33 cellular contexts compared by ENCODE assay signal in the genomic region with DNA sequence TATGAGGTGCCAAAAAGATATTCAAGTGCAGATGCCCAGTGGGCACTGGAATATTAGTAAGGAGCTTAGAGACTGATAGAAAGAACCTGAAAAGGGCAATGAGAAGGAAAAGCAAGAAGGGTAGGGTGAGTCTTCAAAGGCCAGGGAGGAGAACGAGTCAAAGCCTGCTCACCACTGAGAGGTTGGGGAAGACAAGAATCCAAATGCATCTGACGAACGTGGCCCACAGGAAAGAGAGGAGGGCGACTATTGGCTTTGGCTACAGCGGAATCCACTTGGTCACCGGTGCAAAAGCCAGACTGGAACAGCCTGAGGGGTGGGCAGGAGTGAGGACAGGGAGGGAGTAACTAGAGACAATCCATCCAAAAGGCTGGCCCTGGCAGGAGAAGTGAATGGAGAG.
DNase-seq lines count a peak whose midpoint lies in the region; ATAC-seq, FAIRE-seq and TF ChIP-seq lines count a peak whose summit lies in the region.
"Had no signal": no experiment of that assay in that cellular context is flagged by ENCODE, and none has a peak within 500 bp of the region (broad histone marks: within the 10 kb centered on the region; RNA-seq: fewer than 3 reads in every experiment).

No MANE protein-coding gene starts in this region.

- H3K79me2 ChIP-seq in H1 (ENCODE audit: control insufficient read depth in 1 of 2, insufficient read depth in 2 of 2, low read length in 2 of 2) (no peaks in the 10 kb centered on the region), PC-9 (ENCODE audit: low read depth) (peaks cover 82% of the 10 kb centered on the region)

- H3K14ac ChIP-seq in H1 (ENCODE audit: insufficient read length) = no peak overlapping the region

- H3K23ac ChIP-seq in H1 (ENCODE audit: insufficient read length) = no peak overlapping the region

- TF ChIP-seq EP300 in H1 (IDR thresholded peaks at IDR 0.05; ENCODE audit: borderline replicate concordance in 1 of 2, low read depth in 2 of 2, low read length in 2 of 2) = no peak

- H2BK15ac ChIP-seq in H1 (ENCODE audit: low read length) = no peak overlapping the region

- H3K56ac ChIP-seq in H1 (replicated peaks; ENCODE audit: insufficient read length, low read depth, low read length) = no peak overlapping the region

- no peaks in the 10 kb centered on the region for H3K79me1 ChIP-seq in H1 (ENCODE audit: low read depth, low read length)

- 0 out of 2 replicates have a peak overlapping the region, but pooled peaks have one; percentile 26 for H3K18ac ChIP-seq in H1 (ENCODE audit: extremely low read depth, low read length)

- TF ChIP-seq RAD21 in H1 (IDR thresholded peaks at IDR 0.05 in 1 of 2, conservative IDR thresholded peaks at IDR 0.05 in 1 of 2; ENCODE audit: low read depth in 2 of 2, low read length in 2 of 2) = no peak

- 95% methylated on average over 6 of the region's 6 CpGs for WGBS in right cardiac atrium
- WGBS in H1 (ENCODE audit: extremely low coverage in 1 of 2, insufficient coverage in 1 of 2, insufficient read length in 1 of 2, insufficient replicate concordance in 2 of 2, low coverage in 1 of 2, low lambda C conversion rate in 2 of 2, missing lambda C conversion rate in 1 of 2), 2 experiments = 85% methylated on average over 5 of the region's 6 CpGs; no CpG with 5 or more reads in 1 of the 2 experiments

- no peak overlapping the region for H4K91ac ChIP-seq in H1 (replicated peaks; ENCODE audit: insufficient read length, low read length)

- no peaks in the 10 kb centered on the region for H3K9me2 ChIP-seq in PC-9 (ENCODE audit: insufficient read depth)

- H3K4me1 ChIP-seq in right cardiac atrium (ENCODE audit: control insufficient read depth, insufficient read depth, low read length) (peaks cover 5% of the 10 kb centered on the region), H1 (replicated peaks in 1 of 4; ENCODE audit: control insufficient read depth in 3 of 4, insufficient read depth in 4 of 4, low read length in 3 of 4) (peaks cover 0 to 7% (median 3%) of the 10 kb centered on the region in 4 experiments; a peak in 5 of 7 replicates), upper lobe of right lung (peaks cover 5% of the 10 kb centered on the region), PC-9 (replicated peaks; ENCODE audit: insufficient read depth) (peaks cover 18% of the 10 kb centered on the region; the same call in 1 of the 2 replicates)
- H3K4me1 ChIP-seq: body of pancreas, parathyroid adenoma had no signal

- no peak for TF ChIP-seq CTCF in H1 (IDR thresholded peaks at IDR 0.05; ENCODE audit: control extremely low read depth in 1 of 3, insufficient read depth in 1 of 3, low read depth in 1 of 3, low read length in 3 of 3)
- no peak for TF ChIP-seq CTCF in upper lobe of right lung (IDR thresholded peaks at IDR 0.05)
- no peak for TF ChIP-seq CTCF in PC-9 (conservative IDR thresholded peaks at IDR 0.05)

- CTCF ChIA-PET in H1 (lab: Charles Lee; ENCODE audit: partially characterized antibody) (interaction anchor here (1.5 to 3.5 kb wide), 2 partner anchors 12 to 31 kb away, joined by 5 to 12 read pairs; no protein-coding TSS in a partner anchor), PC-9 (lab: Charles Lee) (interaction anchor here (0.6 kb wide), 1 partner anchor 57 kb away, joined by 3 read pairs; no protein-coding TSS in a partner anchor)

- intact Hi-C loops in right cardiac atrium (cut with DNase I) = no loop called here
- intact Hi-C loops in left cardiac atrium (cut with DNase I) = no loop called here
- intact Hi-C loops in upper lobe of right lung (cut with DNase I) = no loop called here
- intact Hi-C loops in PC-9 (cut with micrococcal nuclease; ENCODE audit: unreplicated experiment) = no loop called here

- no peak overlapping the region for H3K9ac ChIP-seq in H1 (replicated peaks in 1 of 4; ENCODE audit: extremely low read depth in 1 of 4, low read depth in 3 of 4, low read length in 3 of 4)
- H3K9ac ChIP-seq: BLaER1 treated with 17β-estradiol and CSF1 and Interleukin-3, amounts not matched to agents 10 nM and 100 nM; parathyroid adenoma had no signal

- no peak overlapping the region for H2AFZ ChIP-seq in H1 (ENCODE audit: low read length)
- no peak overlapping the region for H2AFZ ChIP-seq in PC-9
- H2AFZ ChIP-seq: parathyroid adenoma had no signal

- TF ChIP-seq POLR2A in GM19099 (IDR thresholded peaks at IDR 0.05; ENCODE audit: extremely low read depth, insufficient read length, low read depth) = peak; percentile 34
- TF ChIP-seq POLR2A in H1 (IDR thresholded peaks at IDR 0.05; ENCODE audit: control extremely low read depth in 1 of 2, low read depth in 2 of 2, low read length in 2 of 2) = no peak

- H3K4me3 ChIP-seq in right cardiac atrium (ENCODE audit: low read length) (no peak overlapping the region), H1 (ENCODE audit: extremely low read depth in 1 of 4, insufficient read depth in 2 of 4, low read depth in 3 of 4, low read length in 4 of 4) (no peak overlapping the region), upper lobe of right lung (no peak overlapping the region), PC-9 (no peak overlapping the region)
- H3K4me3 ChIP-seq: BLaER1 treated with 17β-estradiol and CSF1 and Interleukin-3, amounts not matched to agents 10 nM and 100 nM; body of pancreas; esophagus muscularis mucosa; heart right ventricle; smooth muscle cell; tibial artery had no signal

- no peak overlapping the region for H3K4ac ChIP-seq in H1 (replicated peaks; ENCODE audit: insufficient read length, low read depth, low read length)

- no peak for DNase-seq in right cardiac atrium
- no peak for DNase-seq in left cardiac atrium
- no peak for DNase-seq in H1 (ENCODE audit: low read depth in 1 of 2, low spot score in 2 of 2)
- DNase-seq in upper lobe of right lung = no peak
- DNase-seq in PC-9 = no peak
- DNase-seq in activated gamma-delta T cell (lab: John Stamatoyannopoulos, UW) = no peak
- DNase-seq: activated naive CD4-positive, alpha-beta T cell treated with anti-CD3 and anti-CD28 coated beads, Interleukin-2, amount 10 ng/mL, durations not matched to agents 7 days and 5 days; body of pancreas; Calu3; DMS79; endodermal cell; foreskin keratinocyte; H7; heart right ventricle; KG1; left ventricle myocardium superior; mesendoderm; MM.1S; NCI-H2029 treated with DMSO at 0.1 percent for 48 hours; NCI-H526 treated with DMSO at 0.1 percent for 48 hours; SIG-M5; stimulated activated CD4-positive, alpha-beta T cell treated with anti-CD3 and anti-CD28 coated beads, Interleukin-2, amount 100 ng/mL, for 48 hours; tibial artery had no signal

- no peaks in the 10 kb centered on the region; a peak in 2 of 8 replicates for H3K36me3 ChIP-seq in H1 (ENCODE audit: control insufficient read depth in 2 of 4, insufficient read depth in 4 of 4, low read length in 3 of 4)
- peaks cover 13% of the 10 kb centered on the region for H3K36me3 ChIP-seq in upper lobe of right lung
- H3K36me3 ChIP-seq in PC-9 (ENCODE audit: low read depth) = peaks cover 29% of the 10 kb centered on the region

- FAIRE-seq in H1 (lab: Jason Lieb, UNC) = no peak
- FAIRE-seq: G401.6, GM19239, keratinocyte, RCC 7860 had no signal

- no TSS peak for BruUV-seq in PC-9 (replicated peaks; lab: Mats Ljungman, UMichigan)

- H4K20me1 ChIP-seq in H1 (replicated peaks in 1 of 2; ENCODE audit: control insufficient read depth in 1 of 2, insufficient read depth in 2 of 2, low read length in 2 of 2) = no peaks in the 10 kb centered on the region
- H4K20me1 ChIP-seq in PC-9 (ENCODE audit: insufficient read depth) = no peaks in the 10 kb centered on the region

- H2BK20ac ChIP-seq in H1 (ENCODE audit: low read length) = no peak overlapping the region

- H2BK5ac ChIP-seq in H1 (ENCODE audit: low read depth, low read length) = no peak overlapping the region

- H3K9me3 ChIP-seq in right cardiac atrium (ENCODE audit: control insufficient read depth, low read length) (no peaks in the 10 kb centered on the region), H1 (ENCODE audit: insufficient read depth in 2 of 2, low read depth in 1 of 2, low read length in 1 of 2) (no peaks in the 10 kb centered on the region), upper lobe of right lung (no peaks in the 10 kb centered on the region), PC-9 (ENCODE audit: insufficient read depth, low read depth) (no peaks in the 10 kb centered on the region)
- H3K9me3 ChIP-seq: BLaER1 treated with 17β-estradiol and CSF1 and Interleukin-3, amounts not matched to agents 10 nM and 100 nM; body of pancreas; esophagus muscularis mucosa; heart right ventricle; tibial artery had no signal

- no peak for ATAC-seq in right cardiac atrium
- ATAC-seq in left cardiac atrium = no peak
- peak; percentile 30 for ATAC-seq in upper lobe of right lung
- ATAC-seq in GM19467 (IDR thresholded peaks at IDR 0.05; ENCODE audit: unreplicated experiment) = no peak
- ATAC-seq: body of pancreas, foreskin keratinocyte had no signal

- H3K4me2 ChIP-seq in H1 (ENCODE audit: insufficient read depth in 1 of 2, low read depth in 2 of 2, low read length in 2 of 2) (no peak overlapping the region), PC-9 (no peak overlapping the region)
- H3K4me2 ChIP-seq: smooth muscle cell had no signal

- H2BK12ac ChIP-seq in H1 (ENCODE audit: low read depth, low read length) = peak overlapping the region; percentile 46; the same call in 1 of the 2 replicates

- H3K23me2 ChIP-seq in H1 (ENCODE audit: low read depth, low read length) = no peaks in the 10 kb centered on the region

- H3K27me3 ChIP-seq in right cardiac atrium (ENCODE audit: control insufficient read depth, insufficient read depth) = no peaks in the 10 kb centered on the region
- no peaks in the 10 kb centered on the region for H3K27me3 ChIP-seq in H1 (replicated peaks in 1 of 4; ENCODE audit: control insufficient read depth in 3 of 4, extremely low read depth in 1 of 4, insufficient read depth in 3 of 4, low read length in 3 of 4)
- H3K27me3 ChIP-seq in upper lobe of right lung = no peaks in the 10 kb centered on the region
- no peaks in the 10 kb centered on the region for H3K27me3 ChIP-seq in PC-9 (ENCODE audit: insufficient read depth, low read depth)
- H3K27me3 ChIP-seq: BLaER1 treated with 17β-estradiol and CSF1 and Interleukin-3, amounts not matched to agents 10 nM and 100 nM; body of pancreas; esophagus muscularis mucosa; foreskin keratinocyte; heart right ventricle; tibial artery had no signal

- POLR2A ChIA-PET in H1 (lab: Charles Lee; ENCODE audit: partially characterized antibody) = interaction anchor here (1.7 kb wide), 1 partner anchor 9 kb away, joined by 4 read pairs; no protein-coding TSS in a partner anchor
- POLR2A ChIA-PET in PC-9 (lab: Charles Lee; ENCODE audit: unreplicated experiment) = no interaction called here

- H4K5ac ChIP-seq in H1 (ENCODE audit: insufficient read length, low read depth, low read length) = no peak overlapping the region

- H2AK5ac ChIP-seq in H1 (ENCODE audit: low read depth, low read length) = no peak overlapping the region; the same call in 1 of the 2 replicates

- H3K27ac ChIP-seq in right cardiac atrium (ENCODE audit: low read length) (peak overlapping the region; percentile 17), H1 (ENCODE audit: low read depth, low read length) (no peak overlapping the region), upper lobe of right lung (no peak overlapping the region), PC-9 (no peak overlapping the region)
- H3K27ac ChIP-seq: BLaER1 treated with 17β-estradiol and CSF1 and Interleukin-3, amounts not matched to agents 10 nM and 100 nM; body of pancreas; esophagus muscularis mucosa; foreskin keratinocyte; parathyroid adenoma; tibial artery had no signal

- H4K8ac ChIP-seq in H1 (ENCODE audit: extremely low read depth, insufficient read depth, low read length) = no peak overlapping the region

- peaks cover 14% of the 10 kb centered on the region for H3F3A ChIP-seq in PC-9 (ENCODE audit: insufficient read depth, low read depth)

- no peak overlapping the region for H2BK120ac ChIP-seq in H1 (replicated peaks; ENCODE audit: low read depth, low read length)
